35 cellular contexts compared by ENCODE assay signal in the genomic region with DNA sequence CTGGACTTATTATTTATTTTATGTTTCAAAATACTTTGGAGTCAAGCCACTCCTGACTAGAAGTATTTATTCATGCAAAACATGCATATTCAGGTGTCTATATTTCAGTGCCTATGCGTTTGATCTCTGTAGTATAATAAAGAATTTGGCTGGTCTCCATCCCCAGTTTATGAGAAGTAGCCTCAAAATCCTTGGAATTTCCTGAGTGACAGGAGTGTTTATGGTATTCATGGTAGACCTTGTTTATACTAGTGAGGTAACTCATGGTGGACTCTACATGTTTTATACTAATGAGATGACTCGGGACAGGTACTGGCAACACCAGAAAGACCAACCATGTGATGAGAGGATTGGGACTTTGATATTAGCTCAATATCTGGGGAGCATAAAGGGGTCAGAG. TPM values are rescaled to one million over a fixed set of nuclear protein-coding genes. Genes with fewer than 3 reads are reported as not detected.
"Had no signal": no experiment of that assay in that cellular context is flagged by ENCODE, and none has a peak within 500 bp of the region (broad histone marks: within the 10 kb centered on the region; RNA-seq: fewer than 3 reads in every experiment).

No MANE protein-coding gene starts in this region.

- FAIRE-seq: colon, endometrium, endothelial cell of umbilical vein, frontal cortex had no signal

- H3K9me3 Mint-ChIP-seq: activated CD4-positive, alpha-beta memory T cell treated with anti-CD3 and anti-CD28 coated beads for 36 hours; activated CD4-positive, alpha-beta T cell treated with anti-CD3 and anti-CD28 coated beads, Interleukin-2, amount 10 ng/mL, durations not matched to agents 24 days and 14 days; activated naive CD8-positive, alpha-beta T cell treated with anti-CD3 and anti-CD28 coated beads, Interleukin-2, amount 50 U/mL, for 24 hours; activated T-helper 2 cell treated with anti-CD3 and anti-CD28 coated beads, Interferon-gamma antibody, Interleukin-2, Interleukin-4, amounts not matched to agents 10 μg/mL and 5 μg/mL and 100 μg/mL, durations not matched to agents 14 hours and 24 hours and 36 hours had no signal

- H3K27ac ChIP-seq: adrenal gland, heart left ventricle, WERI-Rb-1 had no signal

- H3K27me3 Mint-ChIP-seq: activated B cell treated with CpG ODN at 0.5 μM for 24 hours; activated CD4-positive, alpha-beta T cell treated with anti-CD3 and anti-CD28 coated beads for 36 hours; activated CD4-positive, alpha-beta T cell treated with anti-CD3 and anti-CD28 coated beads, Interleukin-2, amount 10 ng/mL, durations not matched to agents 24 days and 14 days; activated CD8-positive, alpha-beta memory T cell treated with anti-CD3 and anti-CD28 coated beads, Interleukin-2, amount 10 ng/mL, durations not matched to agents 7 days and 5 days; activated naive CD8-positive, alpha-beta T cell treated with anti-CD3 and anti-CD28 coated beads for 36 hours; activated naive CD8-positive, alpha-beta T cell treated with anti-CD3 and anti-CD28 coated beads, Interleukin-2, amount 50 U/mL, for 24 hours; brain had no signal

- H3K4me3 Mint-ChIP-seq: activated B cell treated with CpG ODN at 0.5 μM for 24 hours; activated CD4-positive, alpha-beta memory T cell treated with anti-CD3 and anti-CD28 coated beads for 36 hours; activated CD4-positive, alpha-beta T cell treated with anti-CD3 and anti-CD28 coated beads for 36 hours; activated CD4-positive, alpha-beta T cell treated with anti-CD3 and anti-CD28 coated beads, Interleukin-2, amount 10 ng/mL, durations not matched to agents 24 days and 14 days; activated CD8-positive, alpha-beta memory T cell treated with anti-CD3 and anti-CD28 coated beads, Interleukin-2, amount 10 ng/mL, durations not matched to agents 7 days and 5 days; activated CD8-positive, alpha-beta T cell treated with anti-CD3 and anti-CD28 coated beads, Interleukin-2, amount 10 ng/mL, durations not matched to agents 7 days and 5 days; activated naive CD4-positive, alpha-beta T cell treated with anti-CD3 and anti-CD28 coated beads for 36 hours; activated naive CD4-positive, alpha-beta T cell treated with anti-CD3 and anti-CD28 coated beads, Interleukin-2, amount 50 U/mL, for 24 hours; activated naive CD8-positive, alpha-beta T cell treated with anti-CD3 and anti-CD28 coated beads for 36 hours; activated naive CD8-positive, alpha-beta T cell treated with anti-CD3 and anti-CD28 coated beads, Interleukin-2, amount 50 U/mL, for 24 hours; activated T-helper 1 cell treated with anti-CD3 and anti-CD28 coated beads, Interleukin-12 subunit alpha, Interleukin-12 subunit beta, Interleukin-2, Interleukin-4 antibody, amounts not matched to agents 30 ng/mL and 10 ng/mL and 1 ng/mL, durations not matched to agents 14 hours and 24 hours and 36 hours; brain; T-helper 17 cell; T-helper 2 cell treated with Interferon-gamma antibody and Interleukin-4, amounts not matched to agents 5 μg/mL and 100 μg/mL, for 36 hours had no signal

- H3K27me3 ChIP-seq: adrenal gland, heart left ventricle had no signal

- H3K27ac Mint-ChIP-seq: activated B cell treated with CpG ODN at 0.5 μM for 24 hours; activated CD4-positive, alpha-beta memory T cell treated with anti-CD3 and anti-CD28 coated beads for 36 hours; activated CD4-positive, alpha-beta T cell treated with anti-CD3 and anti-CD28 coated beads for 36 hours; activated CD4-positive, alpha-beta T cell treated with anti-CD3 and anti-CD28 coated beads, Interleukin-2, amount 10 ng/mL, durations not matched to agents 24 days and 14 days; activated CD8-positive, alpha-beta memory T cell treated with anti-CD3 and anti-CD28 coated beads, Interleukin-2, amount 10 ng/mL, durations not matched to agents 7 days and 5 days; activated CD8-positive, alpha-beta T cell treated with anti-CD3 and anti-CD28 coated beads, Interleukin-2, amount 10 ng/mL, durations not matched to agents 7 days and 5 days; activated naive CD4-positive, alpha-beta T cell treated with anti-CD3 and anti-CD28 coated beads for 36 hours; activated naive CD4-positive, alpha-beta T cell treated with anti-CD3 and anti-CD28 coated beads, Interleukin-2, amount 50 U/mL, for 24 hours; activated naive CD8-positive, alpha-beta T cell treated with anti-CD3 and anti-CD28 coated beads for 36 hours; activated naive CD8-positive, alpha-beta T cell treated with anti-CD3 and anti-CD28 coated beads, Interleukin-2, amount 50 U/mL, for 24 hours; activated T-helper 1 cell treated with anti-CD3 and anti-CD28 coated beads, Interleukin-12 subunit alpha, Interleukin-12 subunit beta, Interleukin-2, Interleukin-4 antibody, amounts not matched to agents 30 ng/mL and 10 ng/mL and 1 ng/mL, durations not matched to agents 14 hours and 24 hours and 36 hours; activated T-helper 2 cell treated with anti-CD3 and anti-CD28 coated beads, Interferon-gamma antibody, Interleukin-2, Interleukin-4, amounts not matched to agents 10 μg/mL and 5 μg/mL and 100 μg/mL, durations not matched to agents 14 hours and 24 hours and 36 hours; T-helper 17 cell; T-helper 2 cell treated with Interferon-gamma antibody and Interleukin-4, amounts not matched to agents 5 μg/mL and 100 μg/mL, for 36 hours had no signal

- DNase-seq: activated B cell treated with CpG ODN at 0.5 μM for 24 hours; activated CD4-positive, alpha-beta memory T cell treated with anti-CD3 and anti-CD28 coated beads for 36 hours; activated CD4-positive, alpha-beta T cell treated with anti-CD3 and anti-CD28 coated beads for 36 hours; activated CD4-positive, alpha-beta T cell treated with anti-CD3 and anti-CD28 coated beads, Interleukin-2, amount 10 ng/mL, durations not matched to agents 24 days and 14 days; activated CD8-positive, alpha-beta memory T cell treated with anti-CD3 and anti-CD28 coated beads, Interleukin-2, amount 10 ng/mL, durations not matched to agents 7 days and 5 days; activated CD8-positive, alpha-beta memory T cell treated with anti-CD3 and anti-CD28 coated beads, Interleukin-2, amount 50 U/mL, for 4 hours; activated CD8-positive, alpha-beta T cell treated with anti-CD3 and anti-CD28 coated beads, Interleukin-2, amount 10 ng/mL, durations not matched to agents 7 days and 5 days; activated effector memory CD4-positive, alpha-beta T cell treated with anti-CD3 and anti-CD28 coated beads, Interleukin-2, amount 50 U/mL, for 16 hours; activated naive CD4-positive, alpha-beta T cell treated with anti-CD3 and anti-CD28 coated beads for 36 hours; activated naive CD8-positive, alpha-beta T cell treated with anti-CD3 and anti-CD28 coated beads for 36 hours; activated naive CD8-positive, alpha-beta T cell treated with anti-CD3 and anti-CD28 coated beads, Interleukin-2, amount 50 U/mL, for 24 hours; activated T-cell treated with anti-CD3 and anti-CD28 coated beads, Interleukin-2, amount 50 U/mL, for 1 hour; activated T-cell treated with anti-CD3 and anti-CD28 coated beads, Interleukin-2, amount 50 U/mL, for 48 hours; adrenal gland; amygdala; aorta; caudate nucleus; effector CD8-positive, alpha-beta T cell; foreskin fibroblast; glutamatergic neuron; heart left ventricle; T-helper 1 cell; T-helper 17 cell; T1000; WERI-Rb-1 had no signal

- H3K4me1 ChIP-seq: adrenal gland, heart left ventricle had no signal

- H3K4me1 Mint-ChIP-seq: activated B cell treated with CpG ODN at 0.5 μM for 24 hours; activated CD4-positive, alpha-beta T cell treated with anti-CD3 and anti-CD28 coated beads for 36 hours; activated CD4-positive, alpha-beta T cell treated with anti-CD3 and anti-CD28 coated beads, Interleukin-2, amount 10 ng/mL, durations not matched to agents 24 days and 14 days; activated CD8-positive, alpha-beta memory T cell treated with anti-CD3 and anti-CD28 coated beads, Interleukin-2, amount 10 ng/mL, durations not matched to agents 7 days and 5 days; activated naive CD4-positive, alpha-beta T cell treated with anti-CD3 and anti-CD28 coated beads, Interleukin-2, amount 50 U/mL, for 24 hours; activated naive CD8-positive, alpha-beta T cell treated with anti-CD3 and anti-CD28 coated beads for 36 hours; activated naive CD8-positive, alpha-beta T cell treated with anti-CD3 and anti-CD28 coated beads, Interleukin-2, amount 50 U/mL, for 24 hours; T-helper 17 cell had no signal

- H3K36me3 ChIP-seq: adrenal gland, heart left ventricle, WERI-Rb-1 had no signal

- H3K9me3 ChIP-seq: adrenal gland had no signal

- H3K4me3 ChIP-seq: adrenal gland, heart left ventricle had no signal

- H3K36me3 Mint-ChIP-seq: activated CD4-positive, alpha-beta memory T cell treated with anti-CD3 and anti-CD28 coated beads for 36 hours; activated CD8-positive, alpha-beta memory T cell treated with anti-CD3 and anti-CD28 coated beads, Interleukin-2, amount 10 ng/mL, durations not matched to agents 7 days and 5 days; activated naive CD4-positive, alpha-beta T cell treated with anti-CD3 and anti-CD28 coated beads, Interleukin-2, amount 50 U/mL, for 24 hours had no signal

RNA-seq across cellular contexts. Expression of a gene that starts 43.9 kb away (rescaled TPM):
- total RNA-seq: activated B cell treated with CpG ODN at 0.5 μM for 24 hours; activated CD4-positive, alpha-beta memory T cell treated with anti-CD3 and anti-CD28 coated beads for 36 hours; activated CD4-positive, alpha-beta T cell treated with anti-CD3 and anti-CD28 coated beads for 36 hours; activated CD4-positive, alpha-beta T cell treated with anti-CD3 and anti-CD28 coated beads, Interleukin-2, amount 10 ng/mL, durations not matched to agents 24 days and 14 days; activated CD8-positive, alpha-beta memory T cell treated with anti-CD3 and anti-CD28 coated beads for 36 hours; activated CD8-positive, alpha-beta memory T cell treated with anti-CD3 and anti-CD28 coated beads, Interleukin-2, amount 10 ng/mL, durations not matched to agents 7 days and 5 days; activated CD8-positive, alpha-beta T cell treated with anti-CD3 and anti-CD28 coated beads, Interleukin-2, amount 10 ng/mL, durations not matched to agents 7 days and 5 days; activated naive CD4-positive, alpha-beta T cell treated with anti-CD3 and anti-CD28 coated beads for 36 hours; activated naive CD8-positive, alpha-beta T cell treated with anti-CD3 and anti-CD28 coated beads for 36 hours; activated T-helper 1 cell treated with anti-CD3 and anti-CD28 coated beads, Interleukin-12 subunit alpha, Interleukin-12 subunit beta, Interleukin-2, Interleukin-4 antibody, amounts not matched to agents 30 ng/mL and 10 ng/mL and 1 ng/mL, durations not matched to agents 14 hours and 24 hours and 36 hours; activated T-helper 2 cell treated with anti-CD3 and anti-CD28 coated beads, Interferon-gamma antibody, Interleukin-2, Interleukin-4, amounts not matched to agents 10 μg/mL and 5 μg/mL and 100 μg/mL, durations not matched to agents 14 hours and 24 hours and 36 hours; endothelial cell of umbilical vein; T-helper 17 cell had no signal
